ENCODE assay signal across 12 cellular contexts in genomic region chr3:47909607-47910006, GRCh38.
"Had no signal": no experiment of that assay in that cellular context is flagged by ENCODE, and none has a peak within 500 bp of the region (broad histone marks: within the 10 kb centered on the region; RNA-seq: fewer than 3 reads in every experiment).

No MANE protein-coding gene starts in this region.

- H3K27ac Mint-ChIP-seq: activated CD8-positive, alpha-beta T cell treated with anti-CD3 and anti-CD28 coated beads, Interleukin-2, amount 10 ng/mL, durations not matched to agents 7 days and 5 days; dendritic cell treated with granulocyte-macrophage colony-stimulating factor and Interleukin-4, amounts not matched to agents 40 ng/mL and 50 ng/mL, for 4 days; type B pancreatic cell had no signal

- DNase-seq: activated CD4-positive, alpha-beta T cell treated with anti-CD3 and anti-CD28 coated beads for 48 hours; activated CD8-positive, alpha-beta memory T cell treated with anti-CD3 and anti-CD28 coated beads, Interleukin-2, amount 50 U/mL, for 48 hours; activated CD8-positive, alpha-beta T cell treated with anti-CD3 and anti-CD28 coated beads, Interleukin-2, amount 10 ng/mL, durations not matched to agents 7 days and 5 days; activated naive CD4-positive, alpha-beta T cell treated with Interleukin-2 at 50 U/mL for 16 hours; sigmoid colon; stimulated activated CD4-positive, alpha-beta T cell treated with anti-CD3 and anti-CD28 coated beads, Interleukin-2, amount 100 ng/mL, for 24 hours; stimulated activated naive CD4-positive, alpha-beta T cell treated with Interleukin-2 at 50 U/mL for 16 hours had no signal

- H3K9ac ChIP-seq: parathyroid adenoma had no signal

- H3K9me3 ChIP-seq: sigmoid colon had no signal

- ATAC-seq: activated CD8-positive, alpha-beta T cell treated with anti-CD3 and anti-CD28 coated beads, Interleukin-2, amount 10 ng/mL, durations not matched to agents 7 days and 5 days had no signal

- H3K4me3 ChIP-seq: sigmoid colon, SK-N-MC had no signal

- H3K27me3 ChIP-seq: sigmoid colon had no signal

- H3K9me3 Mint-ChIP-seq: central memory CD8-positive, alpha-beta T cell; dendritic cell treated with granulocyte-macrophage colony-stimulating factor and Interleukin-4, amounts not matched to agents 40 ng/mL and 50 ng/mL, for 4 days; type B pancreatic cell had no signal

- H3K27ac ChIP-seq: parathyroid adenoma, sigmoid colon, SK-N-MC had no signal

- H3K4me1 ChIP-seq: sigmoid colon had no signal

- H2AFZ ChIP-seq: parathyroid adenoma had no signal
